In the genomic region with DNA sequence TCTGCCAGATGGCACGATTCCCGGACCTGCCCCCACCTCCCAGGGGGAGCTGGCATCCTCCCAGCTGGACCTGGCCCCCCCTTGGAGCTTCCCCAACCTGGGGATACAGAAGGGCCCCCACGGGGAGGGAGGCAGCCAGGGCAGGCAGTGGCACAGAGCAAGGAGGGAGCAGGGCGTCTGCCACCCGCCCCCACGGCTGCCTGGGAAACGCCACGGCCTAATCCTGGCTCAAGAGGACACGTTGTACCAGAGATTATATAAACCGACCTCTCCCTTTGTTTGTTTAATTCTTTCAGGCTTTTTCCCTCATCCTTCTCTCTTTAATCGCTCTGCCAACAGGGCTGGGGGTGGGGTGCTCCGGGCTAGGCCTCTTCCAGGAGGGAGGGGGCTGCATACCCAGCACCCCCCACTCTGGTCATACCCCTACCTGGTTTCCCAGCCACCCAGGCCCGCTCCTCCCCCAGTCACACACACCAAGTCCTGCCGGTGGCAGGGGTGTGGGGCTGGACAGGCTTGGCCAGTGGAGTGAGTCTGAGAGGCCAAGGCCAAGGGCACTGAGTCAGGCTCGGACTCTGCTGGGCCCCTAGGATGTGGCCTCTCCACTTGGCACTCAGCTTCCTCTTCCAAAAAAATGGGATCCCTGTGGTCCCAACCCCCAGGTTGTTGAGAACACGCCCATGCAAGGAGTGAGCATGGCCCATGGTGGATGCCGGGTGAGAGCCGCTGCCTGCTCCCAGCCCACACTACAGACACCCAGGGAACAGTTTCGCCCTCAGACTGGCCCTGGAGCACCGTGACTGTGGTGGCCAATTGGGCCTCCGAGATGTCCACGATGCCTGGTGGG, we compare ENCODE assay signal across 1 cellular context.
TF ChIP-seq lines count a peak whose summit lies in the region.

No MANE protein-coding gene starts in this region.

TF ChIP-seq in HepG2, 621 proteins besides CTCF, POLR2A, EP300 and RAD21 (continued from another document):
- TF ChIP-seq, protein P1, sequence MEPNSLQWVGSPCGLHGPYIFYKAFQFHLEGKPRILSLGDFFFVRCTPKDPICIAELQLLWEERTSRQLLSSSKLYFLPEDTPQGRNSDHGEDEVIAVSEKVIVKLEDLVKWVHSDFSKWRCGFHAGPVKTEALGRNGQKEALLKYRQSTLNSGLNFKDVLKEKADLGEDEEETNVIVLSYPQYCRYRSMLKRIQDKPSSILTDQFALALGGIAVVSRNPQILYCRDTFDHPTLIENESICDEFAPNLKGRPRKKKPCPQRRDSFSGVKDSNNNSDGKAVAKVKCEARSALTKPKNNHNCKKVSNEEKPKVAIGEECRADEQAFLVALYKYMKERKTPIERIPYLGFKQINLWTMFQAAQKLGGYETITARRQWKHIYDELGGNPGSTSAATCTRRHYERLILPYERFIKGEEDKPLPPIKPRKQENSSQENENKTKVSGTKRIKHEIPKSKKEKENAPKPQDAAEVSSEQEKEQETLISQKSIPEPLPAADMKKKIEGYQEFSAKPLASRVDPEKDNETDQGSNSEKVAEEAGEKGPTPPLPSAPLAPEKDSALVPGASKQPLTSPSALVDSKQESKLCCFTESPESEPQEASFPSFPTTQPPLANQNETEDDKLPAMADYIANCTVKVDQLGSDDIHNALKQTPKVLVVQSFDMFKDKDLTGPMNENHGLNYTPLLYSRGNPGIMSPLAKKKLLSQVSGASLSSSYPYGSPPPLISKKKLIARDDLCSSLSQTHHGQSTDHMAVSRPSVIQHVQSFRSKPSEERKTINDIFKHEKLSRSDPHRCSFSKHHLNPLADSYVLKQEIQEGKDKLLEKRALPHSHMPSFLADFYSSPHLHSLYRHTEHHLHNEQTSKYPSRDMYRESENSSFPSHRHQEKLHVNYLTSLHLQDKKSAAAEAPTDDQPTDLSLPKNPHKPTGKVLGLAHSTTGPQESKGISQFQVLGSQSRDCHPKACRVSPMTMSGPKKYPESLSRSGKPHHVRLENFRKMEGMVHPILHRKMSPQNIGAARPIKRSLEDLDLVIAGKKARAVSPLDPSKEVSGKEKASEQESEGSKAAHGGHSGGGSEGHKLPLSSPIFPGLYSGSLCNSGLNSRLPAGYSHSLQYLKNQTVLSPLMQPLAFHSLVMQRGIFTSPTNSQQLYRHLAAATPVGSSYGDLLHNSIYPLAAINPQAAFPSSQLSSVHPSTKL (CRISPR knock-in tag; IDR thresholded peaks at IDR 0.05), result 0 out of 2 replicates have a peak, but pooled peaks have one; percentile 43
- TF ChIP-seq, protein P2, sequence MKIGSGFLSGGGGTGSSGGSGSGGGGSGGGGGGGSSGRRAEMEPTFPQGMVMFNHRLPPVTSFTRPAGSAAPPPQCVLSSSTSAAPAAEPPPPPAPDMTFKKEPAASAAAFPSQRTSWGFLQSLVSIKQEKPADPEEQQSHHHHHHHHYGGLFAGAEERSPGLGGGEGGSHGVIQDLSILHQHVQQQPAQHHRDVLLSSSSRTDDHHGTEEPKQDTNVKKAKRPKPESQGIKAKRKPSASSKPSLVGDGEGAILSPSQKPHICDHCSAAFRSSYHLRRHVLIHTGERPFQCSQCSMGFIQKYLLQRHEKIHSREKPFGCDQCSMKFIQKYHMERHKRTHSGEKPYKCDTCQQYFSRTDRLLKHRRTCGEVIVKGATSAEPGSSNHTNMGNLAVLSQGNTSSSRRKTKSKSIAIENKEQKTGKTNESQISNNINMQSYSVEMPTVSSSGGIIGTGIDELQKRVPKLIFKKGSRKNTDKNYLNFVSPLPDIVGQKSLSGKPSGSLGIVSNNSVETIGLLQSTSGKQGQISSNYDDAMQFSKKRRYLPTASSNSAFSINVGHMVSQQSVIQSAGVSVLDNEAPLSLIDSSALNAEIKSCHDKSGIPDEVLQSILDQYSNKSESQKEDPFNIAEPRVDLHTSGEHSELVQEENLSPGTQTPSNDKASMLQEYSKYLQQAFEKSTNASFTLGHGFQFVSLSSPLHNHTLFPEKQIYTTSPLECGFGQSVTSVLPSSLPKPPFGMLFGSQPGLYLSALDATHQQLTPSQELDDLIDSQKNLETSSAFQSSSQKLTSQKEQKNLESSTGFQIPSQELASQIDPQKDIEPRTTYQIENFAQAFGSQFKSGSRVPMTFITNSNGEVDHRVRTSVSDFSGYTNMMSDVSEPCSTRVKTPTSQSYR (CRISPR knock-in tag; IDR thresholded peaks at IDR 0.05; ENCODE audit: borderline replicate concordance), result peak; percentile 86
- TF ChIP-seq ZNF589 (CRISPR knock-in tag; conservative IDR thresholded peaks at IDR 0.05) (no peak), THAP9 (CRISPR knock-in tag; IDR thresholded peaks at IDR 0.05; ENCODE audit: borderline replicate concordance) (no peak), KDM6A (CRISPR knock-in tag; IDR thresholded peaks at IDR 0.05; ENCODE audit: low read depth) (no peak), ZNF280D (CRISPR knock-in tag; IDR thresholded peaks at IDR 0.05) (no peak), RFXANK (CRISPR knock-in tag; IDR thresholded peaks at IDR 0.05) (no peak), FOSL2 (CRISPR knock-in tag; IDR thresholded peaks at IDR 0.05) (peak; percentile 83), PPARG (CRISPR knock-in tag; conservative IDR thresholded peaks at IDR 0.05) (0 out of 2 replicates have a peak, but pooled peaks have one; percentile 32), DPF2 (CRISPR knock-in tag; IDR thresholded peaks at IDR 0.05; ENCODE audit: borderline replicate concordance, low read depth) (0 out of 2 replicates have a peak, but pooled peaks have one; percentile 26), ATAD3A (CRISPR knock-in tag; IDR thresholded peaks at IDR 0.05) (no peak), ZNF232 (CRISPR knock-in tag; IDR thresholded peaks at IDR 0.05; ENCODE audit: borderline replicate concordance) (no peak), ONECUT2 (CRISPR knock-in tag; IDR thresholded peaks at IDR 0.05) (no peak)
- TF ChIP-seq, protein P3, sequence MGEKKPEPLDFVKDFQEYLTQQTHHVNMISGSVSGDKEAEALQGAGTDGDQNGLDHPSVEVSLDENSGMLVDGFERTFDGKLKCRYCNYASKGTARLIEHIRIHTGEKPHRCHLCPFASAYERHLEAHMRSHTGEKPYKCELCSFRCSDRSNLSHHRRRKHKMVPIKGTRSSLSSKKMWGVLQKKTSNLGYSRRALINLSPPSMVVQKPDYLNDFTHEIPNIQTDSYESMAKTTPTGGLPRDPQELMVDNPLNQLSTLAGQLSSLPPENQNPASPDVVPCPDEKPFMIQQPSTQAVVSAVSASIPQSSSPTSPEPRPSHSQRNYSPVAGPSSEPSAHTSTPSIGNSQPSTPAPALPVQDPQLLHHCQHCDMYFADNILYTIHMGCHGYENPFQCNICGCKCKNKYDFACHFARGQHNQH (CRISPR knock-in tag; IDR thresholded peaks at IDR 0.05), result 0 out of 2 replicates have a peak, but pooled peaks have one; percentile 23
- TF ChIP-seq, protein P4, sequence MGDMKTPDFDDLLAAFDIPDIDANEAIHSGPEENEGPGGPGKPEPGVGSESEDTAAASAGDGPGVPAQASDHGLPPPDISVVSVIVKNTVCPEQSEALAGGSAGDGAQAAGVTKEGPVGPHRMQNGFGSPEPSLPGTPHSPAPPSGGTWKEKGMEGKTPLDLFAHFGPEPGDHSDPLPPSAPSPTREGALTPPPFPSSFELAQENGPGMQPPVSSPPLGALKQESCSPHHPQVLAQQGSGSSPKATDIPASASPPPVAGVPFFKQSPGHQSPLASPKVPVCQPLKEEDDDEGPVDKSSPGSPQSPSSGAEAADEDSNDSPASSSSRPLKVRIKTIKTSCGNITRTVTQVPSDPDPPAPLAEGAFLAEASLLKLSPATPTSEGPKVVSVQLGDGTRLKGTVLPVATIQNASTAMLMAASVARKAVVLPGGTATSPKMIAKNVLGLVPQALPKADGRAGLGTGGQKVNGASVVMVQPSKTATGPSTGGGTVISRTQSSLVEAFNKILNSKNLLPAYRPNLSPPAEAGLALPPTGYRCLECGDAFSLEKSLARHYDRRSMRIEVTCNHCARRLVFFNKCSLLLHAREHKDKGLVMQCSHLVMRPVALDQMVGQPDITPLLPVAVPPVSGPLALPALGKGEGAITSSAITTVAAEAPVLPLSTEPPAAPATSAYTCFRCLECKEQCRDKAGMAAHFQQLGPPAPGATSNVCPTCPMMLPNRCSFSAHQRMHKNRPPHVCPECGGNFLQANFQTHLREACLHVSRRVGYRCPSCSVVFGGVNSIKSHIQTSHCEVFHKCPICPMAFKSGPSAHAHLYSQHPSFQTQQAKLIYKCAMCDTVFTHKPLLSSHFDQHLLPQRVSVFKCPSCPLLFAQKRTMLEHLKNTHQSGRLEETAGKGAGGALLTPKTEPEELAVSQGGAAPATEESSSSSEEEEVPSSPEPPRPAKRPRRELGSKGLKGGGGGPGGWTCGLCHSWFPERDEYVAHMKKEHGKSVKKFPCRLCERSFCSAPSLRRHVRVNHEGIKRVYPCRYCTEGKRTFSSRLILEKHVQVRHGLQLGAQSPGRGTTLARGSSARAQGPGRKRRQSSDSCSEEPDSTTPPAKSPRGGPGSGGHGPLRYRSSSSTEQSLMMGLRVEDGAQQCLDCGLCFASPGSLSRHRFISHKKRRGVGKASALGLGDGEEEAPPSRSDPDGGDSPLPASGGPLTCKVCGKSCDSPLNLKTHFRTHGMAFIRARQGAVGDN (CRISPR knock-in tag; IDR thresholded peaks at IDR 0.05), result peak; percentile 69
